Comparison of ENCODE assay signal across 30 cellular contexts in the genomic region with DNA sequence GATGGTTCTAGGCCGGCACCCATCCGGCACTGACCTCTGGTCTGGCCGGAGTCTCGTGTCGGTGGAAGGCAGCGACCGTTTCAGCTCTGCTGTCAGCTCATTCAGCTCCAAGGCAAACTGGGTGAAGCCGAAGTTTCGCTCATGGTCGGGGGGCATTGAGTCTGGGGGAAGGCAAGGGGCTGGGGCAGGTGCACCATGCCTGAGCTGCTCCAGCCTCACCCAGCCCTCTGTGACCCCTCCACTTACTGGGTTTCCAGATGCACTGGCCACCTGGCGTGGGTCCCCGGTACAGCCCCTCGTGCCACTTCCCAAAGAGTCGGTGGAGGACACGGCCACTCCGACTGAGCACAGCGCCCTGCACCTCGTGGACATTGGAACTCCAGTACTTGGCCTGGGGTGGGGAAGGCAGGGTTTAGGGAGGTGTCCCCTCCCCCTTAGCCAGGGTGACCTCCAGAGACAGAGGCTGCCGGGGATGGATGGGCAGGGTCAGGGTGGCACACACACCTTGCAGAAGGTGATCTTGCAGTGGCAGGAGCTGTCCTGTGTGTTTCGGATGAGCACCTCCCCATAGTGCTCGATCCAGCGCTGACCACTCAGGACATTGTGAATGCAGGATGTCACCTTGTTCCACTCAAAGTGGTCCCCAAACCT. TPM values are rescaled to one million over a fixed set of nuclear protein-coding genes. Genes with fewer than 3 reads are reported as not detected.
DNase-seq lines count a peak whose midpoint lies in the region; ATAC-seq and TF ChIP-seq lines count a peak whose summit lies in the region.
"Had no signal": no experiment of that assay in that cellular context is flagged by ENCODE, and none has a peak within 500 bp of the region (broad histone marks: within the 10 kb centered on the region; RNA-seq: fewer than 3 reads in every experiment).

No MANE protein-coding gene starts in this region.

- in situ Hi-C loops in GM13976 (cut with MboI; ENCODE audit: low sequenced_read_pairs, unreplicated experiment) (no loop called here), mammary epithelial cell (cut with MboI; ENCODE audit: low sequenced_read_pairs in 2 of 2) (loop anchor here (10.0 kb wide), 1 partner anchor 114 kb away; a partner anchor contains a TSS)

- BruUV-seq in mammary epithelial cell (replicated peaks; lab: Mats Ljungman, UMichigan): no TSS peak

- no peaks in the 10 kb centered on the region for H3K27me3 ChIP-seq in sigmoid colon
- no peaks in the 10 kb centered on the region for H3K27me3 ChIP-seq in mammary epithelial cell (ENCODE audit: insufficient read depth, low read length)
- H3K27me3 ChIP-seq: Peyer's patch, right atrium auricular region, tibial nerve had no signal

- H3K27ac ChIP-seq in sigmoid colon (no peak overlapping the region), mammary epithelial cell (ENCODE audit: insufficient read depth, low read depth, low read length) (no peak overlapping the region)
- H3K27ac ChIP-seq: parathyroid adenoma, right atrium auricular region, tibial nerve had no signal

- ATAC-seq in left lobe of liver (no peak), SK-N-SH treated with all-trans-retinoic acid at 6 μM for 48 hours (no peak)
- ATAC-seq: activated naive CD8-positive, alpha-beta T cell treated with anti-CD3 and anti-CD28 coated beads, Interleukin-2, amount 50 U/mL, for 24 hours had no signal

- no peaks in the 10 kb centered on the region for H3K79me2 ChIP-seq in mammary epithelial cell (ENCODE audit: insufficient read depth, low read length)
- H3K79me2 ChIP-seq: parathyroid adenoma had no signal

- no peak overlapping the region for H3K9ac ChIP-seq in mammary epithelial cell (ENCODE audit: insufficient read depth, low read length)
- H3K9ac ChIP-seq: parathyroid adenoma had no signal

- intact Hi-C loops in sigmoid colon (cut with DNase I): no loop called here
- intact Hi-C loops in mammary epithelial cell (cut with micrococcal nuclease): no loop called here

- no peak overlapping the region for H2AFZ ChIP-seq in mammary epithelial cell (ENCODE audit: low read depth, low read length)
- H2AFZ ChIP-seq: parathyroid adenoma had no signal

- TF ChIP-seq EP300 in sigmoid colon (IDR thresholded peaks at IDR 0.05): no peak

- H3K4me1 ChIP-seq in sigmoid colon: peaks cover 0 to 9% (median 0%) of the 10 kb centered on the region in 4 donors
- H3K4me1 ChIP-seq in mammary epithelial cell (ENCODE audit: insufficient read depth, low read length): peaks cover 23% of the 10 kb centered on the region

- DNase-seq in activated effector memory CD4-positive, alpha-beta T cell treated with anti-CD3 and anti-CD28 coated beads, Interleukin-2, amount 50 U/mL, for 16 hours: peak; percentile 54
- no peak for DNase-seq in activated effector memory CD4-positive, alpha-beta T cell treated with Interleukin-2 at 50 U/mL for 16 hours
- DNase-seq in left lobe of liver (ENCODE audit: low spot score) (peak; percentile 42), sigmoid colon (peak; percentile 59), erythroblast (lab: John Stamatoyannopoulos, UW) (no peak), GM13976 (ENCODE audit: low spot score) (no peak), mammary epithelial cell (no peak)
- DNase-seq: 8988T; activated CD4-positive, alpha-beta T cell treated with anti-CD3 and anti-CD28 coated beads for 48 hours; activated naive CD4-positive, alpha-beta T cell; activated naive CD8-positive, alpha-beta T cell treated with anti-CD3 and anti-CD28 coated beads, Interleukin-2, amount 50 U/mL, for 24 hours; activated T-cell treated with anti-CD3 and anti-CD28 coated beads, Interleukin-2, amount 50 U/mL, for 48 hours; C1 segment of cervical spinal cord; COR-L47; HCEC 1CT; IMR-90; NCI-H1048; NCI-H1694; nephron progenitor cell; SIG-M5; SW 1271; T-helper 9 cell had no signal

- no peaks in the 10 kb centered on the region for H3K9me3 ChIP-seq in sigmoid colon
- no peaks in the 10 kb centered on the region for H3K9me3 ChIP-seq in mammary epithelial cell (replicated peaks; ENCODE audit: insufficient read depth, low read length)
- H3K9me3 ChIP-seq: Peyer's patch, right atrium auricular region, tibial nerve had no signal

- H3K4me3 ChIP-seq in sigmoid colon (no peak overlapping the region), mammary epithelial cell (replicated peaks in 1 of 3; ENCODE audit: insufficient read depth in 1 of 3, low read depth in 2 of 3, low read length in 3 of 3) (no peak overlapping the region)
- H3K4me3 ChIP-seq: lung, Peyer's patch, right atrium auricular region, tibial nerve had no signal

- dilution Hi-C loops in mammary epithelial cell (cut with HindIII; ENCODE audit: low sequenced_read_pairs): loop anchor here (5.0 kb wide), 1 partner anchor 102 kb away; no protein-coding TSS in a partner anchor

- H3K36me3 ChIP-seq in sigmoid colon: peaks cover 0 to 45% (median 14%) of the 10 kb centered on the region in 4 donors
- no peaks in the 10 kb centered on the region for H3K36me3 ChIP-seq in mammary epithelial cell (ENCODE audit: insufficient read depth, low read length)

- CTCF ChIA-PET in mammary epithelial cell (lab: Charles Lee; ENCODE audit: low non-redundant PET): no interaction called here

- TF ChIP-seq POLR2A in sigmoid colon (IDR thresholded peaks at IDR 0.05) (no peak), erythroblast (IDR thresholded peaks at IDR 0.05; ENCODE audit: low read length) (no peak)

- H4K20me1 ChIP-seq in mammary epithelial cell (ENCODE audit: insufficient read depth, low read length): no peaks in the 10 kb centered on the region

- 94 to 96% methylated on average over 22 of the region's 22 CpGs for WGBS in sigmoid colon, 2 donors
- 96% methylated on average over 17 of the region's 22 CpGs for WGBS in mammary epithelial cell (ENCODE audit: low coverage, missing lambda C conversion rate)

- TF ChIP-seq CTCF in sigmoid colon (IDR thresholded peaks at IDR 0.05) (no peak), GM13976 (IDR thresholded peaks at IDR 0.05; ENCODE audit: borderline replicate concordance, control extremely low read depth, extremely low read depth, insufficient read depth, missing control alignments) (no peak), mammary epithelial cell (conservative IDR thresholded peaks at IDR 0.05 in 1 of 2, IDR thresholded peaks at IDR 0.05 in 1 of 2; ENCODE audit: extremely low read depth in 1 of 2, insufficient read depth in 1 of 2, low read depth in 1 of 2, low read length in 2 of 2) (no peak)

- no peak overlapping the region for H3K4me2 ChIP-seq in mammary epithelial cell (ENCODE audit: insufficient read depth, low read depth, low read length)

TF ChIP-seq in SK-N-SH treated with all-trans-retinoic acid at 6 μM for 48 hours, 23 proteins besides CTCF, POLR2A, EP300 and RAD21 (continues in another document):
- TF ChIP-seq, protein P1, sequence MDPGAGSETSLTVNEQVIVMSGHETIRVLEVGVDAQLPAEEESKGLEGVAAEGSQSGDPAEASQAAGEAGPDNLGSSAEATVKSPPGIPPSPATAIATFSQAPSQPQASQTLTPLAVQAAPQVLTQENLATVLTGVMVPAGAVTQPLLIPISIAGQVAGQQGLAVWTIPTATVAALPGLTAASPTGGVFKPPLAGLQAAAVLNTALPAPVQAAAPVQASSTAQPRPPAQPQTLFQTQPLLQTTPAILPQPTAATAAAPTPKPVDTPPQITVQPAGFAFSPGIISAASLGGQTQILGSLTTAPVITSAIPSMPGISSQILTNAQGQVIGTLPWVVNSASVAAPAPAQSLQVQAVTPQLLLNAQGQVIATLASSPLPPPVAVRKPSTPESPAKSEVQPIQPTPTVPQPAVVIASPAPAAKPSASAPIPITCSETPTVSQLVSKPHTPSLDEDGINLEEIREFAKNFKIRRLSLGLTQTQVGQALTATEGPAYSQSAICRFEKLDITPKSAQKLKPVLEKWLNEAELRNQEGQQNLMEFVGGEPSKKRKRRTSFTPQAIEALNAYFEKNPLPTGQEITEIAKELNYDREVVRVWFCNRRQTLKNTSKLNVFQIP (CRISPR knock-in tag; IDR thresholded peaks at IDR 0.05; ENCODE audit: borderline replicate concordance, low read depth): no peak
- TF ChIP-seq ZNF70 (CRISPR knock-in tag; IDR thresholded peaks at IDR 0.05) (no peak), OSR1 (CRISPR knock-in tag; IDR thresholded peaks at IDR 0.05) (no peak), BACH2 (CRISPR knock-in tag; IDR thresholded peaks at IDR 0.05; ENCODE audit: borderline replicate concordance) (no peak)

RNA-seq across cellular contexts. Expression of a gene that starts 12.6 kb away (rescaled TPM):
- total RNA-seq in left lobe of liver: 1.0 TPM
- total RNA-seq in sigmoid colon: 1 to 10 TPM; 2.9 to 7.8 (median 4.1) TPM
- 10 to 100 TPM; 14.1 to 40.8 (median 16.2) TPM for polyA plus RNA-seq in sigmoid colon
- 1 to 10 TPM; 2.0 to 6.7 TPM for total RNA-seq in mammary epithelial cell
- 2.9 TPM for polyA plus RNA-seq in mammary epithelial cell
- polyA minus RNA-seq in mammary epithelial cell: 17.2 TPM

RNA-seq across cellular contexts. Expression of a gene that starts 22.4 kb away (rescaled TPM):
- total RNA-seq in left lobe of liver (16.4 TPM), sigmoid colon (10 to 100 TPM; 54.8 to 58.8 (median 56.9) TPM), mammary epithelial cell (10 to 100 TPM; 18.2 to 39.4 TPM)
- polyA plus RNA-seq in sigmoid colon (10 to 100 TPM; 38.8 to 49.4 (median 42.6) TPM), mammary epithelial cell (53.5 TPM)
- polyA minus RNA-seq in mammary epithelial cell: 34.4 TPM

RNA-seq across cellular contexts. Expression of a gene that starts 22.5 kb away (rescaled TPM):
- total RNA-seq in left lobe of liver: 0.40 TPM
- total RNA-seq in sigmoid colon: under 1 TPM in 2 of 4 donors, not detected in 2; 0.28 to 0.36 TPM
- polyA plus RNA-seq in sigmoid colon: under 1 TPM in 1 of 3 donors, not detected in 2; 0.48 TPM
- total RNA-seq in mammary epithelial cell: under 1 TPM in 1 of 2 donors, not detected in 1; 0.54 TPM
- polyA plus RNA-seq in mammary epithelial cell: 0.28 TPM
- polyA minus RNA-seq in mammary epithelial cell: not detected
- total RNA-seq: frontal cortex, G401, IMR-90 had no signal

RNA-seq across cellular contexts. Expression of a gene that starts 32.1 kb away (rescaled TPM):
- 28.4 TPM for total RNA-seq in left lobe of liver
- total RNA-seq in sigmoid colon: 10 to 100 TPM; 22.5 to 28.8 (median 23.4) TPM
- 10 to 100 TPM; 36.0 to 44.6 (median 42.6) TPM for polyA plus RNA-seq in sigmoid colon
- 10 to 100 TPM; 29.0 to 36.3 TPM for total RNA-seq in mammary epithelial cell
- polyA plus RNA-seq in mammary epithelial cell: 25.2 TPM
- 22.3 TPM for polyA minus RNA-seq in mammary epithelial cell

RNA-seq across cellular contexts. Expression of a gene that starts 42.0 kb away (rescaled TPM):
- total RNA-seq in left lobe of liver (0.08 TPM), sigmoid colon (under 1 TPM in 1 of 4 donors, not detected in 3; 0.16 TPM), mammary epithelial cell (10 to 100 TPM in 1 of 2 donors, 1 to 10 TPM in 1; 4.2 to 15.1 TPM)
- polyA plus RNA-seq in sigmoid colon (10 to 100 TPM in 1 of 3 donors, 1 to 10 TPM in 2; 1.2 to 18.8 (median 3.5) TPM), mammary epithelial cell (4.6 TPM)
- polyA minus RNA-seq in mammary epithelial cell: 7.7 TPM
- total RNA-seq: frontal cortex had no signal

Comparison
In these comparisons a context has a peak if more than half of its experiments do, and no peak if none do; other contexts are left out.
1. DNase-seq: peak in activated effector memory CD4-positive, alpha-beta T cell treated with anti-CD3 and anti-CD28 coated beads, Interleukin-2, amount 50 U/mL, for 16 hours (single experiment), left lobe of liver (single experiment) and sigmoid colon (single experiment); none in activated effector memory CD4-positive, alpha-beta T cell treated with Interleukin-2 at 50 U/mL for 16 hours (single experiment), erythroblast (0 of 2), GM13976 (single experiment) and mammary epithelial cell (single experiment).